In genomic region chr2:183038341-183039300, GRCh38 we compare ENCODE assay signal across 1 cellular context.
TF ChIP-seq lines count a peak whose summit lies in the region.

TSS of gene NCKAP1 (minus strand) at chr2:183038457. CDS start at chr2:183038099, 358 bp downstream.

TF ChIP-seq in HepG2, 621 proteins besides CTCF, POLR2A, EP300 and RAD21 (continued from another document and continues in another):
- TF ChIP-seq ZMYM4 (CRISPR knock-in tag; IDR thresholded peaks at IDR 0.05) (peak; percentile 97), ADNP (CRISPR knock-in tag; IDR thresholded peaks at IDR 0.05) (no peak), KDM2A (CRISPR knock-in tag; IDR thresholded peaks at IDR 0.05; ENCODE audit: borderline replicate concordance, low read depth) (peak; percentile 58), ZNF253 (CRISPR knock-in tag; IDR thresholded peaks at IDR 0.05; ENCODE audit: borderline replicate concordance) (no peak), ZFY (CRISPR knock-in tag; IDR thresholded peaks at IDR 0.05) (peak; percentile 61), TFE3 (CRISPR knock-in tag; IDR thresholded peaks at IDR 0.05) (peak; percentile 92), ZNF784 (CRISPR knock-in tag; IDR thresholded peaks at IDR 0.05; ENCODE audit: borderline replicate concordance) (peak; percentile 76; the same call in 1 of the 2 replicates), RAD51 (IDR thresholded peaks at IDR 0.05; ENCODE audit: borderline replicate concordance) (no peak), ARNT2 (CRISPR knock-in tag; IDR thresholded peaks at IDR 0.05; ENCODE audit: low read depth) (peak; percentile 63; the same call in 1 of the 2 replicates), TFDP1 (CRISPR knock-in tag; IDR thresholded peaks at IDR 0.05; ENCODE audit: borderline replicate concordance) (no peak), ZNF235 (CRISPR knock-in tag; IDR thresholded peaks at IDR 0.05; ENCODE audit: borderline replicate concordance) (no peak), ZNF10 (CRISPR knock-in tag; IDR thresholded peaks at IDR 0.05; ENCODE audit: borderline replicate concordance, low read depth) (no peak), RFX3 (CRISPR knock-in tag; IDR thresholded peaks at IDR 0.05) (no peak), ZBTB1 (CRISPR knock-in tag; IDR thresholded peaks at IDR 0.05; ENCODE audit: borderline replicate concordance) (no peak), ZBTB8A (CRISPR knock-in tag; IDR thresholded peaks at IDR 0.05; ENCODE audit: borderline replicate concordance, low read depth) (0 out of 2 replicates have a peak, but pooled peaks have one; percentile 4), ZNF496 (CRISPR knock-in tag; IDR thresholded peaks at IDR 0.05; ENCODE audit: insufficient replicate concordance) (no peak), ZNF225 (CRISPR knock-in tag; IDR thresholded peaks at IDR 0.05) (no peak), JUN (CRISPR knock-in tag; IDR thresholded peaks at IDR 0.05) (no peak; the same call in none of the 2 replicates), ZNF772 (CRISPR knock-in tag; IDR thresholded peaks at IDR 0.05) (no peak), ZNF549 (CRISPR knock-in tag; IDR thresholded peaks at IDR 0.05) (0 out of 2 replicates have a peak, but pooled peaks have one; percentile 63), ZBED4 (CRISPR knock-in tag; IDR thresholded peaks at IDR 0.05; ENCODE audit: borderline replicate concordance) (peak; percentile 96), RXRA (CRISPR knock-in tag; IDR thresholded peaks at IDR 0.05) (no peak)
- TF ChIP-seq, protein P1, sequence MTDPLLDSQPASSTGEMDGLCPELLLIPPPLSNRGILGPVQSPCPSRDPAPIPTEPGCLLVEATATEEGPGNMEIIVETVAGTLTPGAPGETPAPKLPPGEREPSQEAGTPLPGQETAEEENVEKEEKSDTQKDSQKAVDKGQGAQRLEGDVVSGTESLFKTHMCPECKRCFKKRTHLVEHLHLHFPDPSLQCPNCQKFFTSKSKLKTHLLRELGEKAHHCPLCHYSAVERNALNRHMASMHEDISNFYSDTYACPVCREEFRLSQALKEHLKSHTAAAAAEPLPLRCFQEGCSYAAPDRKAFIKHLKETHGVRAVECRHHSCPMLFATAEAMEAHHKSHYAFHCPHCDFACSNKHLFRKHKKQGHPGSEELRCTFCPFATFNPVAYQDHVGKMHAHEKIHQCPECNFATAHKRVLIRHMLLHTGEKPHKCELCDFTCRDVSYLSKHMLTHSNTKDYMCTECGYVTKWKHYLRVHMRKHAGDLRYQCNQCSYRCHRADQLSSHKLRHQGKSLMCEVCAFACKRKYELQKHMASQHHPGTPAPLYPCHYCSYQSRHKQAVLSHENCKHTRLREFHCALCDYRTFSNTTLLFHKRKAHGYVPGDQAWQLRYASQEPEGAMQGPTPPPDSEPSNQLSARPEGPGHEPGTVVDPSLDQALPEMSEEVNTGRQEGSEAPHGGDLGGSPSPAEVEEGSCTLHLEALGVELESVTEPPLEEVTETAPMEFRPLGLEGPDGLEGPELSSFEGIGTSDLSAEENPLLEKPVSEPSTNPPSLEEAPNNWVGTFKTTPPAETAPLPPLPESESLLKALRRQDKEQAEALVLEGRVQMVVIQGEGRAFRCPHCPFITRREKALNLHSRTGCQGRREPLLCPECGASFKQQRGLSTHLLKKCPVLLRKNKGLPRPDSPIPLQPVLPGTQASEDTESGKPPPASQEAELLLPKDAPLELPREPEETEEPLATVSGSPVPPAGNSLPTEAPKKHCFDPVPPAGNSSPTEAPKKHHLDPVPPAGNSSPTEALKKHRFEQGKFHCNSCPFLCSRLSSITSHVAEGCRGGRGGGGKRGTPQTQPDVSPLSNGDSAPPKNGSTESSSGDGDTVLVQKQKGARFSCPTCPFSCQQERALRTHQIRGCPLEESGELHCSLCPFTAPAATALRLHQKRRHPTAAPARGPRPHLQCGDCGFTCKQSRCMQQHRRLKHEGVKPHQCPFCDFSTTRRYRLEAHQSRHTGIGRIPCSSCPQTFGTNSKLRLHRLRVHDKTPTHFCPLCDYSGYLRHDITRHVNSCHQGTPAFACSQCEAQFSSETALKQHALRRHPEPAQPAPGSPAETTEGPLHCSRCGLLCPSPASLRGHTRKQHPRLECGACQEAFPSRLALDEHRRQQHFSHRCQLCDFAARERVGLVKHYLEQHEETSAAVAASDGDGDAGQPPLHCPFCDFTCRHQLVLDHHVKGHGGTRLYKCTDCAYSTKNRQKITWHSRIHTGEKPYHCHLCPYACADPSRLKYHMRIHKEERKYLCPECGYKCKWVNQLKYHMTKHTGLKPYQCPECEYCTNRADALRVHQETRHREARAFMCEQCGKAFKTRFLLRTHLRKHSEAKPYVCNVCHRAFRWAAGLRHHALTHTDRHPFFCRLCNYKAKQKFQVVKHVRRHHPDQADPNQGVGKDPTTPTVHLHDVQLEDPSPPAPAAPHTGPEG (CRISPR knock-in tag; IDR thresholded peaks at IDR 0.05): peak; percentile 68; the same call in 1 of the 2 replicates
- TF ChIP-seq, protein P2, sequence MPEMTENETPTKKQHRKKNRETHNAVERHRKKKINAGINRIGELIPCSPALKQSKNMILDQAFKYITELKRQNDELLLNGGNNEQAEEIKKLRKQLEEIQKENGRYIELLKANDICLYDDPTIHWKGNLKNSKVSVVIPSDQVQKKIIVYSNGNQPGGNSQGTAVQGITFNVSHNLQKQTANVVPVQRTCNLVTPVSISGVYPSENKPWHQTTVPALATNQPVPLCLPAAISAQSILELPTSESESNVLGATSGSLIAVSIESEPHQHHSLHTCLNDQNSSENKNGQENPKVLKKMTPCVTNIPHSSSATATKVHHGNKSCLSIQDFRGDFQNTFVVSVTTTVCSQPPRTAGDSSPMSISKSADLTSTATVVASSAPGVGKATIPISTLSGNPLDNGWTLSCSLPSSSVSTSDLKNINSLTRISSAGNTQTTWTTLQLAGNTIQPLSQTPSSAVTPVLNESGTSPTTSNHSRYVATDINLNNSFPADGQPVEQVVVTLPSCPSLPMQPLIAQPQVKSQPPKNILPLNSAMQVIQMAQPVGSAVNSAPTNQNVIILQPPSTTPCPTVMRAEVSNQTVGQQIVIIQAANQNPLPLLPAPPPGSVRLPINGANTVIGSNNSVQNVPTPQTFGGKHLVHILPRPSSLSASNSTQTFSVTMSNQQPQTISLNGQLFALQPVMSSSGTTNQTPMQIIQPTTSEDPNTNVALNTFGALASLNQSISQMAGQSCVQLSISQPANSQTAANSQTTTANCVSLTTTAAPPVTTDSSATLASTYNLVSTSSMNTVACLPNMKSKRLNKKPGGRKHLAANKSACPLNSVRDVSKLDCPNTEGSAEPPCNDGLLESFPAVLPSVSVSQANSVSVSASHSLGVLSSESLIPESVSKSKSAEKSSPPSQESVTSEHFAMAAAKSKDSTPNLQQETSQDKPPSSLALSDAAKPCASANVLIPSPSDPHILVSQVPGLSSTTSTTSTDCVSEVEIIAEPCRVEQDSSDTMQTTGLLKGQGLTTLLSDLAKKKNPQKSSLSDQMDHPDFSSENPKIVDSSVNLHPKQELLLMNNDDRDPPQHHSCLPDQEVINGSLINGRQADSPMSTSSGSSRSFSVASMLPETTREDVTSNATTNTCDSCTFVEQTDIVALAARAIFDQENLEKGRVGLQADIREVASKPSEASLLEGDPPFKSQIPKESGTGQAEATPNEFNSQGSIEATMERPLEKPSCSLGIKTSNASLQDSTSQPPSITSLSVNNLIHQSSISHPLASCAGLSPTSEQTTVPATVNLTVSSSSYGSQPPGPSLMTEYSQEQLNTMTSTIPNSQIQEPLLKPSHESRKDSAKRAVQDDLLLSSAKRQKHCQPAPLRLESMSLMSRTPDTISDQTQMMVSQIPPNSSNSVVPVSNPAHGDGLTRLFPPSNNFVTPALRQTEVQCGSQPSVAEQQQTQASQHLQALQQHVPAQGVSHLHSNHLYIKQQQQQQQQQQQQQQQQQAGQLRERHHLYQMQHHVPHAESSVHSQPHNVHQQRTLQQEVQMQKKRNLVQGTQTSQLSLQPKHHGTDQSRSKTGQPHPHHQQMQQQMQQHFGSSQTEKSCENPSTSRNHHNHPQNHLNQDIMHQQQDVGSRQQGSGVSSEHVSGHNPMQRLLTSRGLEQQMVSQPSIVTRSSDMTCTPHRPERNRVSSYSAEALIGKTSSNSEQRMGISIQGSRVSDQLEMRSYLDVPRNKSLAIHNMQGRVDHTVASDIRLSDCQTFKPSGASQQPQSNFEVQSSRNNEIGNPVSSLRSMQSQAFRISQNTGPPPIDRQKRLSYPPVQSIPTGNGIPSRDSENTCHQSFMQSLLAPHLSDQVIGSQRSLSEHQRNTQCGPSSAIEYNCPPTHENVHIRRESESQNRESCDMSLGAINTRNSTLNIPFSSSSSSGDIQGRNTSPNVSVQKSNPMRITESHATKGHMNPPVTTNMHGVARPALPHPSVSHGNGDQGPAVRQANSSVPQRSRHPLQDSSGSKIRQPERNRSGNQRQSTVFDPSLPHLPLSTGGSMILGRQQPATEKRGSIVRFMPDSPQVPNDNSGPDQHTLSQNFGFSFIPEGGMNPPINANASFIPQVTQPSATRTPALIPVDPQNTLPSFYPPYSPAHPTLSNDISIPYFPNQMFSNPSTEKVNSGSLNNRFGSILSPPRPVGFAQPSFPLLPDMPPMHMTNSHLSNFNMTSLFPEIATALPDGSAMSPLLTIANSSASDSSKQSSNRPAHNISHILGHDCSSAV (CRISPR knock-in tag; IDR thresholded peaks at IDR 0.05; ENCODE audit: borderline replicate concordance): no peak
- TF ChIP-seq, protein P3, sequence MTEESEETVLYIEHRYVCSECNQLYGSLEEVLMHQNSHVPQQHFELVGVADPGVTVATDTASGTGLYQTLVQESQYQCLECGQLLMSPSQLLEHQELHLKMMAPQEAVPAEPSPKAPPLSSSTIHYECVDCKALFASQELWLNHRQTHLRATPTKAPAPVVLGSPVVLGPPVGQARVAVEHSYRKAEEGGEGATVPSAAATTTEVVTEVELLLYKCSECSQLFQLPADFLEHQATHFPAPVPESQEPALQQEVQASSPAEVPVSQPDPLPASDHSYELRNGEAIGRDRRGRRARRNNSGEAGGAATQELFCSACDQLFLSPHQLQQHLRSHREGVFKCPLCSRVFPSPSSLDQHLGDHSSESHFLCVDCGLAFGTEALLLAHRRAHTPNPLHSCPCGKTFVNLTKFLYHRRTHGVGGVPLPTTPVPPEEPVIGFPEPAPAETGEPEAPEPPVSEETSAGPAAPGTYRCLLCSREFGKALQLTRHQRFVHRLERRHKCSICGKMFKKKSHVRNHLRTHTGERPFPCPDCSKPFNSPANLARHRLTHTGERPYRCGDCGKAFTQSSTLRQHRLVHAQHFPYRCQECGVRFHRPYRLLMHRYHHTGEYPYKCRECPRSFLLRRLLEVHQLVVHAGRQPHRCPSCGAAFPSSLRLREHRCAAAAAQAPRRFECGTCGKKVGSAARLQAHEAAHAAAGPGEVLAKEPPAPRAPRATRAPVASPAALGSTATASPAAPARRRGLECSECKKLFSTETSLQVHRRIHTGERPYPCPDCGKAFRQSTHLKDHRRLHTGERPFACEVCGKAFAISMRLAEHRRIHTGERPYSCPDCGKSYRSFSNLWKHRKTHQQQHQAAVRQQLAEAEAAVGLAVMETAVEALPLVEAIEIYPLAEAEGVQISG (CRISPR knock-in tag; IDR thresholded peaks at IDR 0.05): peak; percentile 92
